Comparison of ENCODE assay signal across 8 cellular contexts in genomic region chr10:35447693-35448407, GRCh38.
A peak's percentile ranks its signal among the peaks of the same experiment; 100 is the strongest.
DNase-seq lines count a peak whose midpoint lies in the region; ATAC-seq and TF ChIP-seq lines count a peak whose summit lies in the region.

No MANE protein-coding gene starts in this region.

- H3K27me3 ChIP-seq in right cardiac atrium (ENCODE audit: control insufficient read depth, insufficient read depth) (no peaks in the 10 kb centered on the region), smooth muscle cell (ENCODE audit: low read depth) (no peaks in the 10 kb centered on the region)

- H3K9me3 Mint-ChIP-seq in activated naive CD8-positive, alpha-beta T cell treated with anti-CD3 and anti-CD28 coated beads, Interleukin-2, amount 10 ng/mL, durations not matched to agents 7 days and 5 days, result peaks cover 10% of the 10 kb centered on the region

- H3K36me3 Mint-ChIP-seq in activated naive CD8-positive, alpha-beta T cell treated with anti-CD3 and anti-CD28 coated beads, Interleukin-2, amount 10 ng/mL, durations not matched to agents 7 days and 5 days, result peaks cover 18% of the 10 kb centered on the region

- 24% methylated on average over 14 of the region's 14 CpGs for WGBS in right cardiac atrium
- WGBS in smooth muscle cell (ENCODE audit: low lambda C conversion rate), result 56% methylated on average over 14 of the region's 14 CpGs

- H3K4me1 Mint-ChIP-seq in activated naive CD8-positive, alpha-beta T cell treated with anti-CD3 and anti-CD28 coated beads, Interleukin-2, amount 10 ng/mL, durations not matched to agents 7 days and 5 days, result peaks cover 37% of the 10 kb centered on the region

- no peak overlapping the region for H3K4me3 ChIP-seq in right cardiac atrium (ENCODE audit: low read length)
- H3K4me3 ChIP-seq in smooth muscle cell, result no peak overlapping the region

- DNase-seq in Caki2 (ENCODE audit: low read depth), result peak; percentile 44
- DNase-seq in NCI-H1105 treated with DMSO at 0.1 percent for 48 hours (lab: John Stamatoyannopoulos, UW), result peak; percentile 33
- no peak for DNase-seq in activated naive CD8-positive, alpha-beta T cell treated with anti-CD3 and anti-CD28 coated beads, Interleukin-2, amount 10 ng/mL, durations not matched to agents 7 days and 5 days
- peak in 1 of 3 donors; percentile 58 for DNase-seq in right cardiac atrium
- DNase-seq in smooth muscle cell (lab: John Stamatoyannopoulos, UW; ENCODE audit: unreplicated experiment), result no peak
- no peak for DNase-seq in DMS79 (lab: John Stamatoyannopoulos, UW)
- DNase-seq in activated CD8-positive, alpha-beta memory T cell treated with anti-CD3 and anti-CD28 coated beads, Interleukin-2, amount 50 U/mL, for 48 hours, result no peak

- H3K4me2 ChIP-seq in smooth muscle cell, result peak overlapping the region; percentile 22

- no peak for TF ChIP-seq CTCF in smooth muscle cell (IDR thresholded peaks at IDR 0.05; ENCODE audit: borderline replicate concordance, insufficient read depth, poor library complexity, severe bottlenecking)

- no peak overlapping the region for H3K9ac ChIP-seq in smooth muscle cell (ENCODE audit: low read depth)

- in situ Hi-C loops in Caki2 (cut with HindIII; ENCODE audit: low pct_unique_long_range_greater_than_20kb, low sequenced_read_pairs), result no loop called here

- POLR2A ChIA-PET in activated naive CD8-positive, alpha-beta T cell treated with anti-CD3 and anti-CD28 coated beads, Interleukin-2, amount 10 ng/mL, durations not matched to agents 7 days and 5 days (lab: Charles Lee), result interaction anchor here (1.0 to 1.1 kb wide), 2 partner anchors 12 to 15 kb away, joined by 3 read pairs; no protein-coding TSS in a partner anchor

- no peak overlapping the region for H2AFZ ChIP-seq in smooth muscle cell (ENCODE audit: low read depth)

- no peaks in the 10 kb centered on the region for H3K36me3 ChIP-seq in smooth muscle cell (ENCODE audit: low read depth)

- peak overlapping the region; percentile 68 for H3K4me3 Mint-ChIP-seq in activated naive CD8-positive, alpha-beta T cell treated with anti-CD3 and anti-CD28 coated beads, Interleukin-2, amount 10 ng/mL, durations not matched to agents 7 days and 5 days

- peaks cover 62% of the 10 kb centered on the region for H4K20me1 ChIP-seq in smooth muscle cell (ENCODE audit: low read depth)

- peak overlapping the region; percentile 82 for H3K27ac Mint-ChIP-seq in activated naive CD8-positive, alpha-beta T cell treated with anti-CD3 and anti-CD28 coated beads, Interleukin-2, amount 10 ng/mL, durations not matched to agents 7 days and 5 days

- intact Hi-C loops in right cardiac atrium (cut with DNase I), result no loop called here

- ATAC-seq in activated naive CD8-positive, alpha-beta T cell treated with anti-CD3 and anti-CD28 coated beads, Interleukin-2, amount 10 ng/mL, durations not matched to agents 7 days and 5 days (ENCODE audit: low read depth), result peak; percentile 48
- ATAC-seq in right cardiac atrium (peak; percentile 27 to 66), GM19397 (IDR thresholded peaks at IDR 0.05; ENCODE audit: unreplicated experiment) (no peak)

- H3K27ac ChIP-seq in right cardiac atrium (ENCODE audit: low read length) (peak overlapping the region; percentile 83), smooth muscle cell (ENCODE audit: low read depth) (peak overlapping the region; percentile 45)

- peaks cover 94% of the 10 kb centered on the region for H3K79me2 ChIP-seq in smooth muscle cell (ENCODE audit: low read depth)

- H3K9me3 ChIP-seq in right cardiac atrium (ENCODE audit: control insufficient read depth, low read length) (peaks cover 4% of the 10 kb centered on the region), smooth muscle cell (replicated peaks; ENCODE audit: low read depth) (no peaks in the 10 kb centered on the region)

- H3K27me3 Mint-ChIP-seq in activated naive CD8-positive, alpha-beta T cell treated with anti-CD3 and anti-CD28 coated beads, Interleukin-2, amount 10 ng/mL, durations not matched to agents 7 days and 5 days, result no peaks in the 10 kb centered on the region

- H3K4me1 ChIP-seq in right cardiac atrium (ENCODE audit: control insufficient read depth, insufficient read depth, low read length) (peaks cover 40% of the 10 kb centered on the region), smooth muscle cell (ENCODE audit: low read depth) (peaks cover 51% of the 10 kb centered on the region)

- peaks cover 7% of the 10 kb centered on the region for H3F3A ChIP-seq in smooth muscle cell (ENCODE audit: low read depth)

Comparison
In these comparisons a context has a peak if more than half of its experiments do, and no peak if none do; other contexts are left out.
1. DNase-seq: peak in Caki2 (single experiment) and NCI-H1105 treated with DMSO at 0.1 percent for 48 hours (single experiment); none in activated naive CD8-positive, alpha-beta T cell treated with anti-CD3 and anti-CD28 coated beads, Interleukin-2, amount 10 ng/mL, durations not matched to agents 7 days and 5 days (single experiment), smooth muscle cell (single experiment), DMS79 (single experiment) and activated CD8-positive, alpha-beta memory T cell treated with anti-CD3 and anti-CD28 coated beads, Interleukin-2, amount 50 U/mL, for 48 hours (single experiment).